ENCODE assay signal across 13 cellular contexts in genomic region chr9:37859043-37859442, GRCh38. TPM values are rescaled to one million over a fixed set of nuclear protein-coding genes. Genes with fewer than 3 reads are reported as not detected.
DNase-seq lines count a peak whose midpoint lies in the region; ATAC-seq, FAIRE-seq and TF ChIP-seq lines count a peak whose summit lies in the region.
"Had no signal": no experiment of that assay in that cellular context is flagged by ENCODE, and none has a peak within 500 bp of the region (broad histone marks: within the 10 kb centered on the region; RNA-seq: fewer than 3 reads in every experiment).

No MANE protein-coding gene starts in this region.

- no peak overlapping the region for H4K8ac ChIP-seq in mesendoderm (ENCODE audit: low read depth, low read length)

- BruUV-seq in K562 (replicated peaks; lab: Mats Ljungman, UMichigan) = no TSS peak

- H3K9me1 ChIP-seq in K562 (ENCODE audit: control insufficient read depth, insufficient read depth, low read length) = peaks cover 3% of the 10 kb centered on the region

- FAIRE-seq in K562 (lab: Jason Lieb, UNC) = no peak
- FAIRE-seq: RCC 7860 had no signal

- H3K9me2 ChIP-seq in Loucy (replicated peaks; ENCODE audit: low read depth, low read length) = no peaks in the 10 kb centered on the region

- no peak for TF ChIP-seq EP300 in K562 (IDR thresholded peaks at IDR 0.05; ENCODE audit: low read length)

- no peak overlapping the region for H2AK5ac ChIP-seq in mesendoderm (ENCODE audit: low read length)

- H3K79me1 ChIP-seq in mesendoderm (ENCODE audit: low read length) = no peaks in the 10 kb centered on the region

- no peak overlapping the region for H4K5ac ChIP-seq in mesendoderm (ENCODE audit: low read length)

- peak; percentile 26 for DNase-seq in GM03348 (ENCODE audit: low spot score)
- peak in 2 of 4 experiments; percentile 16 to 19 for DNase-seq in K562 (ENCODE audit: extremely low read depth in 1 of 4, low spot score in 3 of 4)
- peak; percentile 13 for DNase-seq in mesendoderm
- DNase-seq in T-helper 9 cell = no peak
- DNase-seq: cortex of kidney; NCI-H187 treated with DMSO at 0.1 percent for 48 hours; nephron progenitor cell; stimulated activated CD4-positive, alpha-beta T cell treated with anti-CD3 and anti-CD28 coated beads, Interleukin-15, amount 100 ng/mL, for 24 hours had no signal

- H4K20me1 ChIP-seq in Loucy (ENCODE audit: insufficient read depth, low read length, poor library complexity, severe bottlenecking) (no peaks in the 10 kb centered on the region), K562 (replicated peaks; ENCODE audit: control insufficient read depth, insufficient read depth, low read length) (no peaks in the 10 kb centered on the region)

- H2BK5ac ChIP-seq in mesendoderm (ENCODE audit: low read length) = no peak overlapping the region

- H3K4me2 ChIP-seq in Loucy (ENCODE audit: low read depth, low read length, poor library complexity, severe bottlenecking) (no peak overlapping the region), K562 (ENCODE audit: insufficient read depth, low read length) (no peak overlapping the region), mesendoderm (ENCODE audit: low read length) (no peak overlapping the region)

- H3K79me2 ChIP-seq in Loucy (ENCODE audit: insufficient read depth, low read length) (no peaks in the 10 kb centered on the region), K562 (ENCODE audit: control insufficient read depth, insufficient read depth, low read length) (no peaks in the 10 kb centered on the region), mesendoderm (ENCODE audit: control insufficient read depth, insufficient read depth, low read length) (no peaks in the 10 kb centered on the region)

- no peak overlapping the region for H3K56ac ChIP-seq in mesendoderm (ENCODE audit: low read length)

- CTCF ChIA-PET in K562 (lab: Yijun Ruan, JAX; ENCODE audit: low intra/inter-chr PET ratio) = no interaction called here

- H3K27me3 ChIP-seq in Loucy (ENCODE audit: insufficient read depth, low read length, poor library complexity, severe bottlenecking) (no peaks in the 10 kb centered on the region), K562 (ENCODE audit: control insufficient read depth in 2 of 2, insufficient read depth in 2 of 2, low read length in 2 of 2) (no peaks in the 10 kb centered on the region), mesendoderm (ENCODE audit: insufficient read depth, low read length, poor library complexity) (no peaks in the 10 kb centered on the region)

- no peak for TF ChIP-seq POLR2A in K562 (conservative IDR thresholded peaks at IDR 0.05)

- no peak overlapping the region for H2BK15ac ChIP-seq in mesendoderm (replicated peaks; ENCODE audit: low read depth)

- H3K18ac ChIP-seq in mesendoderm (ENCODE audit: low read length) = no peak overlapping the region

- TF ChIP-seq CTCF in Loucy (conservative IDR thresholded peaks at IDR 0.05; ENCODE audit: low read length) (peak; percentile 45), K562 (IDR thresholded peaks at IDR 0.05 in 2 of 3, conservative IDR thresholded peaks at IDR 0.05 in 1 of 3; ENCODE audit: insufficient read depth in 2 of 3, low read depth in 1 of 3, low read length in 3 of 3) (peak in 2 of 3 experiments; percentile 17 to 44; a peak in 3 of 6 replicates)

- no peak overlapping the region for H3K27ac ChIP-seq in K562 (ENCODE audit: extremely low read depth, low read depth, low read length)
- no peak overlapping the region for H3K27ac ChIP-seq in mesendoderm (ENCODE audit: low read depth, low read length)

- H2AFZ ChIP-seq in Loucy (ENCODE audit: low read length) = no peak overlapping the region
- H2AFZ ChIP-seq in K562 (ENCODE audit: low read depth, low read length) = no peak overlapping the region

- peak in 1 of 2 experiments; percentile 56; a peak in 2 of 4 replicates for TF ChIP-seq RAD21 in K562 (CRISPR knock-in tag; conservative IDR thresholded peaks at IDR 0.05 in 1 of 2, IDR thresholded peaks at IDR 0.05 in 1 of 2)

- POLR2A ChIA-PET in K562 (lab: Yijun Ruan, JAX) = interaction anchor here (0.6 kb wide), 1 partner anchor 22 kb away, joined by 3 read pairs; no protein-coding TSS in a partner anchor

- no peak overlapping the region for H3K23ac ChIP-seq in mesendoderm (ENCODE audit: low read length)

- WGBS in K562 (ENCODE audit: insufficient coverage, low coverage, missing lambda C conversion rate) = 100% methylated on average over 1 of the region's 1 CpG
- WGBS in mesendoderm (ENCODE audit: extremely low coverage, insufficient coverage, low lambda C conversion rate) = no CpG with 5 or more reads among the region's 1 CpG

- in situ Hi-C loops in K562 (cut with MboI) = no loop called here

- intact Hi-C loops in K562 (cut with micrococcal nuclease) = no loop called here

- H3K36me3 ChIP-seq in Loucy (ENCODE audit: insufficient read depth, low read length) (peaks cover 25% of the 10 kb centered on the region; the same call in 1 of the 2 replicates), K562 (ENCODE audit: control insufficient read depth, insufficient read depth, low read length) (peaks cover 88% of the 10 kb centered on the region), mesendoderm (ENCODE audit: control insufficient read depth, insufficient read depth, low read length) (peaks cover 2% of the 10 kb centered on the region)

- H3K4me3 ChIP-seq in Loucy (ENCODE audit: low read length, poor library complexity, severe bottlenecking) = no peak overlapping the region
- no peak overlapping the region for H3K4me3 ChIP-seq in K562
- no peak overlapping the region for H3K4me3 ChIP-seq in mesendoderm (ENCODE audit: low read length)

- H3K9me3 ChIP-seq in Loucy (ENCODE audit: insufficient read depth, low read depth, low read length) (no peaks in the 10 kb centered on the region), K562 (replicated peaks; ENCODE audit: control insufficient read depth, insufficient read depth, low read depth, low read length) (no peaks in the 10 kb centered on the region)

- no peak overlapping the region for H2BK120ac ChIP-seq in mesendoderm (ENCODE audit: low read depth, low read length)

- ATAC-seq in K562 = peak; percentile 57
- no peak for ATAC-seq in GM21619 (IDR thresholded peaks at IDR 0.05; ENCODE audit: unreplicated experiment)
- no peak for ATAC-seq in GM21717 (IDR thresholded peaks at IDR 0.05; ENCODE audit: unreplicated experiment)
- ATAC-seq: stimulated activated memory B cell treated with anti-CD40 and anti-IgM and Interleukin-4, amounts not matched to agents 10 μg/mL and 1 μg/mL and 100 μg/mL, for 72 hours had no signal

- H3K9ac ChIP-seq in Loucy (ENCODE audit: low read depth, low read length, poor library complexity, severe bottlenecking) (no peak overlapping the region), K562 (ENCODE audit: insufficient read depth in 1 of 2, low read depth in 2 of 2, low read length in 2 of 2) (no peak overlapping the region), mesendoderm (ENCODE audit: low read length) (no peak overlapping the region)

- H3K4ac ChIP-seq in mesendoderm (ENCODE audit: low read depth, low read length) = no peak overlapping the region

- no peaks in the 10 kb centered on the region for H3K4me1 ChIP-seq in Loucy (ENCODE audit: insufficient read depth, low read length, poor library complexity, severe bottlenecking)
- no peaks in the 10 kb centered on the region for H3K4me1 ChIP-seq in K562 (replicated peaks in 1 of 2; ENCODE audit: control insufficient read depth in 2 of 2, insufficient read depth in 2 of 2, low read length in 2 of 2)
- no peaks in the 10 kb centered on the region for H3K4me1 ChIP-seq in mesendoderm (ENCODE audit: control insufficient read depth, low read depth, low read length)

- H3F3A ChIP-seq in Loucy (ENCODE audit: low read depth) = no peaks in the 10 kb centered on the region

RNA-seq across cellular contexts. Expression of gene SLC25A51, which starts 44.9 kb away (rescaled TPM):
- 40.8 and 61.0 TPM in 2 replicates for total RNA-seq in K562 (2011; cell fraction: chromatin; rRNA removed; ENCODE audit: low replicate concordance)
- total RNA-seq in K562 (2011; cell fraction: nucleolus; rRNA removed) = 32.4 and 33.6 TPM in 2 replicates
- total RNA-seq in K562 (2011; cell fraction: nucleoplasm; rRNA removed) = 35.0 and 43.8 TPM in 2 replicates
- total RNA-seq in K562 (2014; rRNA removed) (24.5 and 28.0 TPM in 2 replicates), K562 (2014; rRNA removed; fragmentation: Illumina TruSeq; extraction: Trizol) (40.7 and 44.2 TPM in 2 replicates), K562 (2015; rRNA removed; fragmentation: Illumina TruSeq; extraction: Trizol) (39.3 and 39.5 TPM in 2 replicates), K562 (2021) (31.5 and 32.9 TPM in 2 replicates)
- polyA plus RNA-seq in K562 (2011; rRNA removed) (30.6 and 37.0 TPM in 2 replicates), K562 (2014; fragmentation: Illumina TruSeq; extraction: Trizol) (23.2 and 23.5 TPM in 2 replicates), K562 (2014; fragmentation: Nextera tagmentation; extraction: Ambion mirVana) (10 to 100 TPM in 1 of 2 experiments, 1 to 10 TPM in 1; 9.1 to 10.6 TPM), K562 (2014; rRNA removed) (18.7 and 22.3 TPM in 2 replicates)
- 19.0 and 25.4 TPM in 2 replicates for polyA plus RNA-seq in K562 (2011; cell fraction: cytosol; rRNA removed)
- 16.1 and 21.9 TPM in 2 replicates for polyA plus RNA-seq in K562 (2011; cell fraction: nucleus; rRNA removed)
- 9.9 and 15.1 TPM in 2 replicates for polyA plus RNA-seq in K562 (2012)
- polyA minus RNA-seq in K562 (2011; rRNA and poly(A)+ RNA removed) = 78.5 and 79.6 TPM in 2 replicates
- polyA minus RNA-seq in K562 (2011; cell fraction: cytosol; rRNA and poly(A)+ RNA removed) = 19.4 and 29.1 TPM in 2 replicates
- 15.5 and 23.4 TPM in 2 replicates for polyA minus RNA-seq in K562 (2011; cell fraction: nucleus; rRNA and poly(A)+ RNA removed)
- polyA plus RNA-seq in mesendoderm (2013, experiment 1 of 2) = 6.9 TPM
- polyA plus RNA-seq in mesendoderm (2013, experiment 2 of 2) = 6.9 TPM

RNA-seq across cellular contexts. Expression of gene DCAF10, which starts 58.4 kb away (rescaled TPM):
- total RNA-seq in K562 (2011; cell fraction: chromatin; rRNA removed; ENCODE audit: low replicate concordance) = 24.3 and 38.6 TPM in 2 replicates
- 17.5 and 24.1 TPM in 2 replicates for total RNA-seq in K562 (2011; cell fraction: nucleolus; rRNA removed)
- total RNA-seq in K562 (2011; cell fraction: nucleoplasm; rRNA removed) = 29.1 and 45.7 TPM in 2 replicates
- total RNA-seq in K562 (2014; rRNA removed) (9.4 and 12.5 TPM in 2 replicates), K562 (2014; rRNA removed; fragmentation: Illumina TruSeq; extraction: Trizol) (18.8 and 21.0 TPM in 2 replicates), K562 (2015; rRNA removed; fragmentation: Illumina TruSeq; extraction: Trizol) (16.5 and 16.9 TPM in 2 replicates), K562 (2021) (21.1 and 21.4 TPM in 2 replicates)
- polyA plus RNA-seq in K562 (2011; rRNA removed) (40.1 and 52.5 TPM in 2 replicates), K562 (2014; fragmentation: Illumina TruSeq; extraction: Trizol) (19.6 and 20.4 TPM in 2 replicates), K562 (2014; fragmentation: Nextera tagmentation; extraction: Ambion mirVana) (1 to 10 TPM; 6.8 to 7.4 TPM), K562 (2014; rRNA removed) (12.5 and 18.9 TPM in 2 replicates)
- 15.5 and 24.1 TPM in 2 replicates for polyA plus RNA-seq in K562 (2011; cell fraction: cytosol; rRNA removed)
- 22.8 and 31.0 TPM in 2 replicates for polyA plus RNA-seq in K562 (2011; cell fraction: nucleus; rRNA removed)
- polyA plus RNA-seq in K562 (2012) = 16.4 and 18.8 TPM in 2 replicates
- polyA minus RNA-seq in K562 (2011; rRNA and poly(A)+ RNA removed) = 81.9 and 89.5 TPM in 2 replicates
- polyA minus RNA-seq in K562 (2011; cell fraction: cytosol; rRNA and poly(A)+ RNA removed) = 22.8 and 24.7 TPM in 2 replicates
- polyA minus RNA-seq in K562 (2011; cell fraction: nucleus; rRNA and poly(A)+ RNA removed) = 18.2 and 30.4 TPM in 2 replicates
- 6.3 TPM for polyA plus RNA-seq in mesendoderm (2013, experiment 1 of 2)
- 5.9 TPM for polyA plus RNA-seq in mesendoderm (2013, experiment 2 of 2)
